ENCODE assay signal across 8 cellular contexts in genomic region chr11:88484873-88485621, GRCh38.
DNase-seq lines count a peak whose midpoint lies in the region; ATAC-seq and TF ChIP-seq lines count a peak whose summit lies in the region.

No MANE protein-coding gene starts in this region.

- H3K27ac Mint-ChIP-seq in brain = no peak overlapping the region

- no peak overlapping the region for H3K4me3 Mint-ChIP-seq in brain

- no peaks in the 10 kb centered on the region for H3K4me1 Mint-ChIP-seq in brain

- ATAC-seq in GM21381 (IDR thresholded peaks at IDR 0.05; ENCODE audit: unreplicated experiment) (peak; percentile 83), HG03469 (IDR thresholded peaks at IDR 0.05; ENCODE audit: unreplicated experiment) (peak; percentile 89)

- no peaks in the 10 kb centered on the region for H3K9me3 Mint-ChIP-seq in brain

- H3K27me3 Mint-ChIP-seq in brain = no peaks in the 10 kb centered on the region

- DNase-seq in SHP77 treated with DMSO at 0.1 percent for 48 hours (lab: John Stamatoyannopoulos, UW) = peak; percentile 21
- peak; percentile 47 to 53 for DNase-seq in lung microvascular endothelial cell (ENCODE audit: low read depth in 2 of 2)
- no peak for DNase-seq in NCI-H1048 (lab: John Stamatoyannopoulos, UW)
- DNase-seq in DMS79 treated with DMSO at 0.1 percent for 48 hours (lab: John Stamatoyannopoulos, UW) = no peak

- H3K36me3 Mint-ChIP-seq in brain = no peaks in the 10 kb centered on the region

- TF ChIP-seq CTCF in GM12801 (IDR thresholded peaks at IDR 0.05; ENCODE audit: extremely low read depth, insufficient read length) (peak; percentile 58), brain (conservative IDR thresholded peaks at IDR 0.05) (peak; percentile 35 to 66)

Comparison
In these comparisons a context has a peak if more than half of its experiments do, and no peak if none do; other contexts are left out.
1. DNase-seq: peak in SHP77 treated with DMSO at 0.1 percent for 48 hours (single experiment) and lung microvascular endothelial cell (2 of 2); none in NCI-H1048 (single experiment) and DMS79 treated with DMSO at 0.1 percent for 48 hours (single experiment).